Comparison of ENCODE assay signal across 8 cellular contexts in the genomic region with DNA sequence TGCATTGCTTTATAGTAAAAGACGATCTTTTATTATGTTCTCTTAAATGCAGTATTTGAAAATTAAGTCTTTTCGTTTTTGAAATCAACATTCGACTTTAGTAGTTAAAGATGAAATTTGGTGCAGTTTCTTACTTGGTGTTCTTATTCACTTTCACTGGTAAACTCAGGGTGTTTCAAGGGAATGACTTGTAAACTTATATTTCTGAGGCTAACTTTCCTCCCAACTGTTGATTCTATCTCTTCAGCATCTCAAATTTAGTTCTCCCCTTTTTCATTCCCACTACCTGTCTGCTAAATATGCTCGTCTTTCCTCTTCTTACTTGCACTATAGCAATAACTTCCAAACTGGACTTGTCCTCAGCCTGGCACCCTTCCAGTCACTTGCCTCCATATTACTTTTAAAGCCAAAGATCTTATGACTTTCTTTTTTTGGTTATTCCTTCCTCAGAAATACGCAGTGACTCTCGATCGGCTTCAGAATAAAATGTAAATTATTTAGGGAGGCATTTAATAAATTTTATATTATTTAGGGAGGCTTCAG. TPM values are rescaled to one million over a fixed set of nuclear protein-coding genes. Genes with fewer than 3 reads are reported as not detected.
A peak's percentile ranks its signal among the peaks of the same experiment; 100 is the strongest.
DNase-seq lines count a peak whose midpoint lies in the region; ATAC-seq and TF ChIP-seq lines count a peak whose summit lies in the region.

No MANE protein-coding gene starts in this region.

- CTCF ChIA-PET in RWPE1 (lab: Yijun Ruan, JAX): no interaction called here

- DNase-seq in GM12864 (ENCODE audit: low read depth): no peak
- peak; percentile 6 for DNase-seq in RWPE1 (ENCODE audit: low spot score)
- DNase-seq in fibroblast of lung (ENCODE audit: low read depth in 2 of 2): peak in 1 of 2 donors; percentile 7
- DNase-seq in psoas muscle: no peak
- no peak for DNase-seq in anterior cingulate cortex (lab: John Stamatoyannopoulos, UW)
- DNase-seq in SKM-1 (lab: John Stamatoyannopoulos, UW; ENCODE audit: unreplicated experiment): no peak
- DNase-seq in posterior vena cava (ENCODE audit: low spot score): no peak

- H3K27ac ChIP-seq in RWPE1 (peak overlapping the region; percentile 83), fibroblast of lung (ENCODE audit: insufficient read depth, low read length) (peak overlapping the region; percentile 80), psoas muscle (peak overlapping the region; percentile 74)

- peak overlapping the region; percentile 63 for H3K4me3 ChIP-seq in GM12864 (ENCODE audit: low read depth, low read length)
- peak overlapping the region; percentile 92 to 97 (median 94) for H3K4me3 ChIP-seq in fibroblast of lung (replicated peaks in 1 of 4; ENCODE audit: control extremely low read depth in 1 of 4, insufficient read depth in 1 of 4, low read depth in 3 of 4, low read length in 4 of 4)
- peak overlapping the region; percentile 98 for H3K4me3 ChIP-seq in psoas muscle

- no peaks in the 10 kb centered on the region for H3K27me3 ChIP-seq in fibroblast of lung (ENCODE audit: control insufficient read depth, insufficient read depth, low read length)
- H3K27me3 ChIP-seq in psoas muscle (ENCODE audit: insufficient read depth in 3 of 3, low read length in 2 of 3): no peaks in the 10 kb centered on the region

- intact Hi-C loops in psoas muscle (cut with DNase I) (loop anchor here in 1 of 2 donors (5.0 kb wide), 1 partner anchor 67 kb away; a partner anchor contains a TSS), posterior vena cava (cut with DNase I) (no loop called here)

- no peaks in the 10 kb centered on the region for H4K20me1 ChIP-seq in fibroblast of lung (ENCODE audit: control insufficient read depth, extremely low read depth, insufficient read depth, low read length)

- peak overlapping the region; percentile 85 for H3K9ac ChIP-seq in fibroblast of lung (ENCODE audit: insufficient read depth, low read length)

- peak overlapping the region; percentile 100 for H2AFZ ChIP-seq in fibroblast of lung (ENCODE audit: low read length)

- TF ChIP-seq CTCF in GM12864 (IDR thresholded peaks at IDR 0.05; ENCODE audit: low read depth, low read length, missing control alignments) (no peak), RWPE1 (conservative IDR thresholded peaks at IDR 0.05; ENCODE audit: low read depth) (no peak), fibroblast of lung (conservative IDR thresholded peaks at IDR 0.05 in 1 of 2, IDR thresholded peaks at IDR 0.05 in 1 of 2; ENCODE audit: low read depth in 1 of 2, low read length in 2 of 2) (no peak), psoas muscle (IDR thresholded peaks at IDR 0.05) (no peak)

- H3K36me3 ChIP-seq in fibroblast of lung (ENCODE audit: control insufficient read depth, insufficient read depth, low read length): no peaks in the 10 kb centered on the region
- H3K36me3 ChIP-seq in psoas muscle (ENCODE audit: insufficient read depth in 1 of 2, low read depth in 1 of 2): peaks cover 0 to 16% of the 10 kb centered on the region in 2 donors

- no peak for ATAC-seq in psoas muscle
- no peak for ATAC-seq in GM18909 (IDR thresholded peaks at IDR 0.05; ENCODE audit: poor library complexity, unreplicated experiment)

- WGBS in psoas muscle, 3 donors: 44 to 54% (median 50%) methylated on average over 7 of the region's 7 CpGs

- POLR2A ChIA-PET in RWPE1 (lab: Yijun Ruan, JAX; ENCODE audit: low non-redundant PET): no interaction called here

- H3K79me2 ChIP-seq in fibroblast of lung (ENCODE audit: control insufficient read depth, insufficient read depth, low read length): peaks cover 19% of the 10 kb centered on the region

- no peaks in the 10 kb centered on the region for H3K9me3 ChIP-seq in fibroblast of lung (ENCODE audit: control insufficient read depth, insufficient read depth, low read depth, low read length)
- H3K9me3 ChIP-seq in psoas muscle: no peaks in the 10 kb centered on the region

- peak overlapping the region; percentile 73 for H3K4me2 ChIP-seq in fibroblast of lung (ENCODE audit: extremely low read depth, insufficient read depth, low read length)

- H3K4me1 ChIP-seq in fibroblast of lung (ENCODE audit: control insufficient read depth, extremely low read depth, insufficient read depth, low read length) (peaks cover 2% of the 10 kb centered on the region), psoas muscle (peaks cover 13% of the 10 kb centered on the region)

RNA-seq across cellular contexts. Expression of gene SLC35A3, which starts 1.0 kb away (rescaled TPM):
- 14.6 and 20.8 TPM in 2 replicates for total RNA-seq in fibroblast of lung
- 9.1 and 13.2 TPM in 2 replicates for polyA plus RNA-seq in fibroblast of lung
- 9.4 and 11.9 TPM in 2 replicates for polyA plus RNA-seq in fibroblast of lung (2012)
- polyA minus RNA-seq in fibroblast of lung (ENCODE audit: low replicate concordance): 1.4 and 1.7 TPM in 2 replicates
- 1 to 10 TPM; 4.5 to 8.6 (median 7.5) TPM for total RNA-seq in psoas muscle
- polyA plus RNA-seq in psoas muscle: 1 to 10 TPM; 3.5 to 6.4 (median 3.7) TPM
- total RNA-seq in posterior vena cava: 10 to 100 TPM; 23.6 to 25.7 TPM
